8 cellular contexts compared by ENCODE assay signal in the genomic region with DNA sequence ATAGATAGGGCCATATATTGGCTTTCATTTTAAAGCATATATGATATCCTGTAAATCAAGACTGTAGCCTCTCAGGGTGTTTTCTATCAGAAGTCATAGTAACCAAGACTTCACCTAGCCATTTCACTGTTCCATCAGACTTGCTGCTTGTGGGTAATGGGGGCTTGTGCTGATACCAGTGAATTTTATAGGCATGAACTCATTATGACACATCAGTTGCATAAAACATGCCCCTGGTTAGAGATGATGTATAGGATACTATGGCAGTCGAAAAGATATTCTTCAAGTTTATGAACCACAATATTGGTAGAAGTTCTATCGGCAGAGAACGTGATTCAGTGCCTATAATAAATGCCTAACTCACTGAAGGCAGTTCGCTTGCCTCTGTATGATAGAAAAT.
"Had no signal": no experiment of that assay in that cellular context is flagged by ENCODE, and none has a peak within 500 bp of the region (broad histone marks: within the 10 kb centered on the region; RNA-seq: fewer than 3 reads in every experiment).

No MANE protein-coding gene starts in this region.

- ATAC-seq: HCT116, HepG2 had no signal

- H3K4me1 ChIP-seq: HAP-1 had no signal

- H2AFZ ChIP-seq: GM23248 had no signal

- H3K9me3 ChIP-seq: HAP-1 had no signal

- DNase-seq: GM23248, GOT3, H7, HFFc6, KBM-7 had no signal

- FAIRE-seq: HepG2 had no signal

- H3K9ac ChIP-seq: GM23248 had no signal

- H3K27ac ChIP-seq: GM23248 had no signal

- H3K4me3 ChIP-seq: GM23248, HAP-1 had no signal

- H3K36me3 ChIP-seq: HAP-1 had no signal
